In genomic region chr5:10635257-10635860, GRCh38 we compare ENCODE assay signal across 8 cellular contexts.
DNase-seq lines count a peak whose midpoint lies in the region; ATAC-seq and TF ChIP-seq lines count a peak whose summit lies in the region.

No MANE protein-coding gene starts in this region.

- no peak overlapping the region for H3K27ac ChIP-seq in brain microvascular endothelial cell

- in situ Hi-C loops in brain microvascular endothelial cell (cut with HindIII; ENCODE audit: low pct_ligation_motif_present, low sequenced_read_pairs) = loop anchor here (25.0 kb wide), 1 partner anchor 148 kb away; no protein-coding TSS in a partner anchor

- DNase-seq in SKM-1 treated with dmso at 0.1 percent for 144 hours (lab: John Stamatoyannopoulos, UW; ENCODE audit: unreplicated experiment) (peak; percentile 96), brain microvascular endothelial cell (peak; percentile 67), DMS 273 (lab: John Stamatoyannopoulos, UW; ENCODE audit: unreplicated experiment) (no peak), left cardiac atrium (no peak), hippocampal formation (lab: John Stamatoyannopoulos, UW) (no peak)
- DNase-seq in stimulated activated CD4-positive, alpha-beta T cell treated with anti-CD3 and anti-CD28 coated beads, Interleukin-1b, Interleukin-23, amount 100 ng/mL, for 48 hours = peak; percentile 88

- intact Hi-C loops in left cardiac atrium (cut with DNase I) = no loop called here

- H3K36me3 ChIP-seq in brain microvascular endothelial cell (replicated peaks) = no peaks in the 10 kb centered on the region

- no peaks in the 10 kb centered on the region for H3K27me3 ChIP-seq in brain microvascular endothelial cell (replicated peaks)

- ATAC-seq in HG03064 (IDR thresholded peaks at IDR 0.05; ENCODE audit: low read depth, unreplicated experiment) = peak; percentile 59
- no peak for ATAC-seq in left cardiac atrium

- TF ChIP-seq CTCF in brain microvascular endothelial cell (IDR thresholded peaks at IDR 0.05; ENCODE audit: low read depth, low read length, missing control alignments) = no peak

- no peak overlapping the region for H3K4me3 ChIP-seq in brain microvascular endothelial cell (ENCODE audit: low read depth, low read length)

- TF ChIP-seq POLR2A in GM19099 (IDR thresholded peaks at IDR 0.05; ENCODE audit: extremely low read depth, insufficient read length, low read depth) = peak; percentile 36

Comparison
In these comparisons a context has a peak if more than half of its experiments do, and no peak if none do; other contexts are left out.
1. DNase-seq: peak in SKM-1 treated with dmso at 0.1 percent for 144 hours (single experiment), brain microvascular endothelial cell (single experiment) and stimulated activated CD4-positive, alpha-beta T cell treated with anti-CD3 and anti-CD28 coated beads, Interleukin-1b, Interleukin-23, amount 100 ng/mL, for 48 hours (single experiment); none in DMS 273 (single experiment), left cardiac atrium (single experiment) and hippocampal formation (0 of 2).